Comparison of ENCODE assay signal across 24 cellular contexts in genomic region chr7:118858651-118859149, GRCh38.
A peak's percentile ranks its signal among the peaks of the same experiment; 100 is the strongest.
DNase-seq lines count a peak whose midpoint lies in the region; ATAC-seq and TF ChIP-seq lines count a peak whose summit lies in the region.
"Had no signal": no experiment of that assay in that cellular context is flagged by ENCODE, and none has a peak within 500 bp of the region (broad histone marks: within the 10 kb centered on the region; RNA-seq: fewer than 3 reads in every experiment).

No MANE protein-coding gene starts in this region.

- H2AFZ ChIP-seq in mammary epithelial cell (ENCODE audit: low read depth, low read length) = no peak overlapping the region

- H3K36me3 ChIP-seq in breast epithelium (no peaks in the 10 kb centered on the region), mammary epithelial cell (ENCODE audit: insufficient read depth, low read length) (no peaks in the 10 kb centered on the region), RWPE2 (ENCODE audit: low read depth) (no peaks in the 10 kb centered on the region), left lung (no peaks in the 10 kb centered on the region), upper lobe of right lung (no peaks in the 10 kb centered on the region)
- H3K36me3 ChIP-seq: BE2C, esophagus squamous epithelium had no signal

- no peaks in the 10 kb centered on the region for H4K20me1 ChIP-seq in mammary epithelial cell (ENCODE audit: insufficient read depth, low read length)

- 93% methylated on average over 4 of the region's 49 CpGs for WGBS in mammary epithelial cell (ENCODE audit: low coverage, missing lambda C conversion rate)

- TF ChIP-seq POLR2A in breast epithelium (IDR thresholded peaks at IDR 0.05) = no peak

- DNase-seq in breast epithelium (ENCODE audit: low spot score in 2 of 2) (no peak), mammary epithelial cell (no peak), RWPE2 (ENCODE audit: low spot score) (peak; percentile 58), left lung (peak in 1 of 2 donors; percentile 67), upper lobe of right lung (peak; percentile 40), NCI-H524 treated with DMSO at 0.1 percent for 48 hours (lab: John Stamatoyannopoulos, UW) (no peak)
- DNase-seq: activated CD4-positive, alpha-beta T cell treated with anti-CD3 and anti-CD28 coated beads for 48 hours; activated naive CD8-positive, alpha-beta T cell treated with anti-CD3 and anti-CD28 coated beads, Interleukin-2, amount 50 U/mL, for 24 hours; BE2C; DMS79; effector memory CD8-positive, alpha-beta T cell; esophagus squamous epithelium; KBM-7; kidney glomerular epithelial cell; NCI-H2227 treated with DMSO at 0.1 percent for 48 hours; OCI-M1; SIG-M5; stimulated activated CD4-positive, alpha-beta T cell treated with anti-CD3 and anti-CD28 coated beads, Interleukin-4, amount 100 ng/mL, for 1 hour; stimulated activated naive CD4-positive, alpha-beta T cell treated with Interleukin-2 at 50 U/mL for 16 hours had no signal

- in situ Hi-C loops in mammary epithelial cell (cut with MboI; ENCODE audit: low sequenced_read_pairs in 2 of 2) = no loop called here

- H3K27ac ChIP-seq in breast epithelium = no peak overlapping the region
- no peak overlapping the region for H3K27ac ChIP-seq in mammary epithelial cell (ENCODE audit: insufficient read depth, low read depth, low read length)
- H3K27ac ChIP-seq in RWPE2 (ENCODE audit: poor library complexity, severe bottlenecking) = no peak overlapping the region
- no peak overlapping the region for H3K27ac ChIP-seq in left lung
- no peak overlapping the region for H3K27ac ChIP-seq in upper lobe of right lung
- H3K27ac ChIP-seq: esophagus squamous epithelium had no signal

- intact Hi-C loops in breast epithelium (cut with DNase I; ENCODE audit: low total_unique reads) (no loop called here), mammary epithelial cell (cut with micrococcal nuclease) (no loop called here), left lung (cut with DNase I) (no loop called here), upper lobe of right lung (cut with DNase I) (no loop called here)

- H3K4me2 ChIP-seq in mammary epithelial cell (ENCODE audit: insufficient read depth, low read depth, low read length) = no peak overlapping the region
- H3K4me2 ChIP-seq: smooth muscle cell had no signal

- no peak overlapping the region for H3K9ac ChIP-seq in mammary epithelial cell (ENCODE audit: insufficient read depth, low read length)

- H3K27me3 ChIP-seq in breast epithelium (no peaks in the 10 kb centered on the region), mammary epithelial cell (ENCODE audit: insufficient read depth, low read length) (peaks cover 15% of the 10 kb centered on the region), RWPE2 (ENCODE audit: insufficient read depth, poor library complexity, severe bottlenecking) (no peaks in the 10 kb centered on the region), left lung (no peaks in the 10 kb centered on the region), upper lobe of right lung (no peaks in the 10 kb centered on the region)
- H3K27me3 ChIP-seq: BE2C, esophagus squamous epithelium had no signal

- dilution Hi-C loops in mammary epithelial cell (cut with HindIII; ENCODE audit: low sequenced_read_pairs) = no loop called here

- TF ChIP-seq CTCF in breast epithelium (IDR thresholded peaks at IDR 0.05) (no peak), mammary epithelial cell (conservative IDR thresholded peaks at IDR 0.05 in 1 of 2, IDR thresholded peaks at IDR 0.05 in 1 of 2; ENCODE audit: extremely low read depth in 1 of 2, insufficient read depth in 1 of 2, low read depth in 1 of 2, low read length in 2 of 2) (no peak), RWPE2 (IDR thresholded peaks at IDR 0.05; ENCODE audit: poor library complexity, severe bottlenecking) (no peak), left lung (IDR thresholded peaks at IDR 0.05) (no peak), upper lobe of right lung (IDR thresholded peaks at IDR 0.05) (no peak)

- CTCF ChIA-PET in mammary epithelial cell (lab: Charles Lee; ENCODE audit: low non-redundant PET) = no interaction called here

- no peaks in the 10 kb centered on the region for H3K4me1 ChIP-seq in breast epithelium
- H3K4me1 ChIP-seq in mammary epithelial cell (ENCODE audit: insufficient read depth, low read length) = no peaks in the 10 kb centered on the region
- no peaks in the 10 kb centered on the region for H3K4me1 ChIP-seq in RWPE2 (ENCODE audit: insufficient read depth, poor library complexity, severe bottlenecking)
- no peaks in the 10 kb centered on the region for H3K4me1 ChIP-seq in left lung
- H3K4me1 ChIP-seq in upper lobe of right lung = no peaks in the 10 kb centered on the region
- H3K4me1 ChIP-seq: BE2C, esophagus squamous epithelium had no signal

- no peaks in the 10 kb centered on the region for H3K9me3 ChIP-seq in breast epithelium
- peaks cover 2% of the 10 kb centered on the region for H3K9me3 ChIP-seq in mammary epithelial cell (replicated peaks; ENCODE audit: insufficient read depth, low read length)
- peaks cover 2% of the 10 kb centered on the region for H3K9me3 ChIP-seq in RWPE2 (ENCODE audit: severe bottlenecking)
- peaks cover 0 to 4% of the 10 kb centered on the region in 2 donors for H3K9me3 ChIP-seq in left lung
- no peaks in the 10 kb centered on the region for H3K9me3 ChIP-seq in upper lobe of right lung
- H3K9me3 ChIP-seq: BE2C had no signal

- BruUV-seq in mammary epithelial cell (replicated peaks; lab: Mats Ljungman, UMichigan) = no TSS peak

- ATAC-seq in RWPE2 (ENCODE audit: low read depth) (peak; percentile 70), left lung (peak; percentile 47), upper lobe of right lung (peak; percentile 20), GM19455 (IDR thresholded peaks at IDR 0.05; ENCODE audit: unreplicated experiment) (no peak), GM18520 (IDR thresholded peaks at IDR 0.05; ENCODE audit: unreplicated experiment) (no peak)
- ATAC-seq: activated naive CD8-positive, alpha-beta T cell treated with anti-CD3 and anti-CD28 coated beads, Interleukin-2, amount 50 U/mL, for 24 hours; activated T-helper 17 cell treated with anti-CD3 and anti-CD28 coated beads, Interleukin-2, amount 50 U/mL, for 72 hours; effector memory CD8-positive, alpha-beta T cell; T-cell had no signal

- no peaks in the 10 kb centered on the region for H3K79me2 ChIP-seq in mammary epithelial cell (ENCODE audit: insufficient read depth, low read length)

- H3K4me3 ChIP-seq in breast epithelium (peak overlapping the region in 2 of 3 donors; percentile 21 to 26), mammary epithelial cell (replicated peaks in 1 of 3; ENCODE audit: insufficient read depth in 1 of 3, low read depth in 2 of 3, low read length in 3 of 3) (no peak overlapping the region), RWPE2 (ENCODE audit: severe bottlenecking) (peak overlapping the region; percentile 43), left lung (no peak overlapping the region), upper lobe of right lung (no peak overlapping the region)
- H3K4me3 ChIP-seq: smooth muscle cell had no signal

Comparison
In these comparisons a context has a peak if more than half of its experiments do, and no peak if none do; other contexts are left out.
1. H3K4me3 ChIP-seq: peak in breast epithelium (2 of 3) and RWPE2 (single experiment); none in mammary epithelial cell (0 of 3), left lung (0 of 2) and upper lobe of right lung (single experiment).
2. DNase-seq: peak in RWPE2 (single experiment) and upper lobe of right lung (single experiment); none in breast epithelium (0 of 2), mammary epithelial cell (single experiment) and NCI-H524 treated with DMSO at 0.1 percent for 48 hours (single experiment).
3. ATAC-seq: peak in RWPE2 (single experiment), left lung (single experiment) and upper lobe of right lung (single experiment); none in GM19455 (single experiment) and GM18520 (single experiment).